ENCODE assay signal across 1 cellular context in the genomic region with DNA sequence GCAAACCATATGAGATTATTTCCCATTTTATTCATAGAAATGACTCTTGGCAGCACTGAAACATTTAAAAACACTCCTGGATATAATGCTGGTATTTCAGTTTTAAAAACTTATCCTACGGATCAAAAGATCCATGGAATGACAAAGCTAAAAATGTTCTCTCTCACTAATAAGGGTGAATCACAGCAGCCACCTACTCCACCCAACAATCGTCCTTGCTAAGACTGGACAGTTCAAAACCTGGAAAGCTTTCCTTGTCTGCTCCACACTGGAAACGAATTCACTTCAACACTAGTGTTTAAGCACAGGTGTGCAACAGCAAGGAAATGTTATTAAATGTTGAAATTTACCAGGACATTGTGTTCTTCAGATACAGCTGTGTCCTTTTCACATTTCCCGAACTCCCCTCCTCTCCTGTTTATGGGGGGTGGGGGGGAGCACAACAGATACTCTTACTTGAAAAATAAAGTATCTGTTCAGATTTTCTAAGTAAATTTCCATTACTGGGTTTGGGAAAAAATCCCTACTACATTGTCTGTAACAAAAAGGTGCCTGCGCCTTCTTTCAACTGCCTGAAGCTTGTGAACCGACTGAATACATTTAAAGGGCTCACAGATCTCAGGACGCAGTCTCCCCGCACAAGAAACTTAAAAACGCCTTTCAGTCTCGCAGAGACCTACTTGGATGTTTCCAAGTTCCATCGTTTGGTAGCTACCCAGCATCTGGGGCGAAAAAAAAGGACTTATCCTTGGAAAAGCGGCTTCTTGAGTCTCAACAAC.
TF ChIP-seq lines count a peak whose summit lies in the region.

No MANE protein-coding gene starts in this region.

TF ChIP-seq in H1, 55 proteins besides CTCF, POLR2A, EP300 and RAD21 (continued from another document):
- no peak for TF ChIP-seq SAP30 (IDR thresholded peaks at IDR 0.05; ENCODE audit: insufficient read depth, insufficient replicate concordance, low read length)
- TF ChIP-seq, protein P1, sequence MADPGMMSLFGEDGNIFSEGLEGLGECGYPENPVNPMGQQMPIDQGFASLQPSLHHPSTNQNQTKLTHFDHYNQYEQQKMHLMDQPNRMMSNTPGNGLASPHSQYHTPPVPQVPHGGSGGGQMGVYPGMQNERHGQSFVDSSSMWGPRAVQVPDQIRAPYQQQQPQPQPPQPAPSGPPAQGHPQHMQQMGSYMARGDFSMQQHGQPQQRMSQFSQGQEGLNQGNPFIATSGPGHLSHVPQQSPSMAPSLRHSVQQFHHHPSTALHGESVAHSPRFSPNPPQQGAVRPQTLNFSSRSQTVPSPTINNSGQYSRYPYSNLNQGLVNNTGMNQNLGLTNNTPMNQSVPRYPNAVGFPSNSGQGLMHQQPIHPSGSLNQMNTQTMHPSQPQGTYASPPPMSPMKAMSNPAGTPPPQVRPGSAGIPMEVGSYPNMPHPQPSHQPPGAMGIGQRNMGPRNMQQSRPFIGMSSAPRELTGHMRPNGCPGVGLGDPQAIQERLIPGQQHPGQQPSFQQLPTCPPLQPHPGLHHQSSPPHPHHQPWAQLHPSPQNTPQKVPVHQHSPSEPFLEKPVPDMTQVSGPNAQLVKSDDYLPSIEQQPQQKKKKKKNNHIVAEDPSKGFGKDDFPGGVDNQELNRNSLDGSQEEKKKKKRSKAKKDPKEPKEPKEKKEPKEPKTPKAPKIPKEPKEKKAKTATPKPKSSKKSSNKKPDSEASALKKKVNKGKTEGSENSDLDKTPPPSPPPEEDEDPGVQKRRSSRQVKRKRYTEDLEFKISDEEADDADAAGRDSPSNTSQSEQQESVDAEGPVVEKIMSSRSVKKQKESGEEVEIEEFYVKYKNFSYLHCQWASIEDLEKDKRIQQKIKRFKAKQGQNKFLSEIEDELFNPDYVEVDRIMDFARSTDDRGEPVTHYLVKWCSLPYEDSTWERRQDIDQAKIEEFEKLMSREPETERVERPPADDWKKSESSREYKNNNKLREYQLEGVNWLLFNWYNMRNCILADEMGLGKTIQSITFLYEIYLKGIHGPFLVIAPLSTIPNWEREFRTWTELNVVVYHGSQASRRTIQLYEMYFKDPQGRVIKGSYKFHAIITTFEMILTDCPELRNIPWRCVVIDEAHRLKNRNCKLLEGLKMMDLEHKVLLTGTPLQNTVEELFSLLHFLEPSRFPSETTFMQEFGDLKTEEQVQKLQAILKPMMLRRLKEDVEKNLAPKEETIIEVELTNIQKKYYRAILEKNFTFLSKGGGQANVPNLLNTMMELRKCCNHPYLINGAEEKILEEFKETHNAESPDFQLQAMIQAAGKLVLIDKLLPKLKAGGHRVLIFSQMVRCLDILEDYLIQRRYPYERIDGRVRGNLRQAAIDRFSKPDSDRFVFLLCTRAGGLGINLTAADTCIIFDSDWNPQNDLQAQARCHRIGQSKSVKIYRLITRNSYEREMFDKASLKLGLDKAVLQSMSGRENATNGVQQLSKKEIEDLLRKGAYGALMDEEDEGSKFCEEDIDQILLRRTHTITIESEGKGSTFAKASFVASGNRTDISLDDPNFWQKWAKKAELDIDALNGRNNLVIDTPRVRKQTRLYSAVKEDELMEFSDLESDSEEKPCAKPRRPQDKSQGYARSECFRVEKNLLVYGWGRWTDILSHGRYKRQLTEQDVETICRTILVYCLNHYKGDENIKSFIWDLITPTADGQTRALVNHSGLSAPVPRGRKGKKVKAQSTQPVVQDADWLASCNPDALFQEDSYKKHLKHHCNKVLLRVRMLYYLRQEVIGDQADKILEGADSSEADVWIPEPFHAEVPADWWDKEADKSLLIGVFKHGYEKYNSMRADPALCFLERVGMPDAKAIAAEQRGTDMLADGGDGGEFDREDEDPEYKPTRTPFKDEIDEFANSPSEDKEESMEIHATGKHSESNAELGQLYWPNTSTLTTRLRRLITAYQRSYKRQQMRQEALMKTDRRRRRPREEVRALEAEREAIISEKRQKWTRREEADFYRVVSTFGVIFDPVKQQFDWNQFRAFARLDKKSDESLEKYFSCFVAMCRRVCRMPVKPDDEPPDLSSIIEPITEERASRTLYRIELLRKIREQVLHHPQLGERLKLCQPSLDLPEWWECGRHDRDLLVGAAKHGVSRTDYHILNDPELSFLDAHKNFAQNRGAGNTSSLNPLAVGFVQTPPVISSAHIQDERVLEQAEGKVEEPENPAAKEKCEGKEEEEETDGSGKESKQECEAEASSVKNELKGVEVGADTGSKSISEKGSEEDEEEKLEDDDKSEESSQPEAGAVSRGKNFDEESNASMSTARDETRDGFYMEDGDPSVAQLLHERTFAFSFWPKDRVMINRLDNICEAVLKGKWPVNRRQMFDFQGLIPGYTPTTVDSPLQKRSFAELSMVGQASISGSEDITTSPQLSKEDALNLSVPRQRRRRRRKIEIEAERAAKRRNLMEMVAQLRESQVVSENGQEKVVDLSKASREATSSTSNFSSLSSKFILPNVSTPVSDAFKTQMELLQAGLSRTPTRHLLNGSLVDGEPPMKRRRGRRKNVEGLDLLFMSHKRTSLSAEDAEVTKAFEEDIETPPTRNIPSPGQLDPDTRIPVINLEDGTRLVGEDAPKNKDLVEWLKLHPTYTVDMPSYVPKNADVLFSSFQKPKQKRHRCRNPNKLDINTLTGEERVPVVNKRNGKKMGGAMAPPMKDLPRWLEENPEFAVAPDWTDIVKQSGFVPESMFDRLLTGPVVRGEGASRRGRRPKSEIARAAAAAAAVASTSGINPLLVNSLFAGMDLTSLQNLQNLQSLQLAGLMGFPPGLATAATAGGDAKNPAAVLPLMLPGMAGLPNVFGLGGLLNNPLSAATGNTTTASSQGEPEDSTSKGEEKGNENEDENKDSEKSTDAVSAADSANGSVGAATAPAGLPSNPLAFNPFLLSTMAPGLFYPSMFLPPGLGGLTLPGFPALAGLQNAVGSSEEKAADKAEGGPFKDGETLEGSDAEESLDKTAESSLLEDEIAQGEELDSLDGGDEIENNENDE (IDR thresholded peaks at IDR 0.05; ENCODE audit: insufficient replicate concordance, low read length), result no peak
- TF ChIP-seq JUND (IDR thresholded peaks at IDR 0.05; ENCODE audit: low read length), result no peak
- TF ChIP-seq SP2 (IDR thresholded peaks at IDR 0.05; ENCODE audit: low read length), result no peak
- TF ChIP-seq YY1 (IDR thresholded peaks at IDR 0.05; ENCODE audit: low read depth, low read length), result no peak
- TF ChIP-seq, protein P2, sequence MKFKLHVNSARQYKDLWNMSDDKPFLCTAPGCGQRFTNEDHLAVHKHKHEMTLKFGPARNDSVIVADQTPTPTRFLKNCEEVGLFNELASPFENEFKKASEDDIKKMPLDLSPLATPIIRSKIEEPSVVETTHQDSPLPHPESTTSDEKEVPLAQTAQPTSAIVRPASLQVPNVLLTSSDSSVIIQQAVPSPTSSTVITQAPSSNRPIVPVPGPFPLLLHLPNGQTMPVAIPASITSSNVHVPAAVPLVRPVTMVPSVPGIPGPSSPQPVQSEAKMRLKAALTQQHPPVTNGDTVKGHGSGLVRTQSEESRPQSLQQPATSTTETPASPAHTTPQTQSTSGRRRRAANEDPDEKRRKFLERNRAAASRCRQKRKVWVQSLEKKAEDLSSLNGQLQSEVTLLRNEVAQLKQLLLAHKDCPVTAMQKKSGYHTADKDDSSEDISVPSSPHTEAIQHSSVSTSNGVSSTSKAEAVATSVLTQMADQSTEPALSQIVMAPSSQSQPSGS (IDR thresholded peaks at IDR 0.05; ENCODE audit: low read length), result no peak
